Comparison of ENCODE assay signal across 9 cellular contexts in genomic region chr10:32317795-32318194, GRCh38. TPM values are rescaled to one million over a fixed set of nuclear protein-coding genes. Genes with fewer than 3 reads are reported as not detected.
A peak's percentile ranks its signal among the peaks of the same experiment; 100 is the strongest.
DNase-seq lines count a peak whose midpoint lies in the region; ATAC-seq and TF ChIP-seq lines count a peak whose summit lies in the region.
"Had no signal": no experiment of that assay in that cellular context is flagged by ENCODE, and none has a peak within 500 bp of the region (broad histone marks: within the 10 kb centered on the region; RNA-seq: fewer than 3 reads in every experiment).

No MANE protein-coding gene starts in this region.

- H3K4me3 ChIP-seq in neutrophil (ENCODE audit: low read depth in 1 of 2, low read length in 1 of 2) = no peak overlapping the region
- H3K4me3 ChIP-seq in left ventricle myocardium inferior = no peak overlapping the region

- H3K9me3 ChIP-seq in neutrophil (no peaks in the 10 kb centered on the region), left ventricle myocardium inferior (replicated peaks) (no peaks in the 10 kb centered on the region)

- peak; percentile 45 for DNase-seq in LHCN-M2 (ENCODE audit: low read depth)
- no peak for DNase-seq in Kasumi-1 (lab: John Stamatoyannopoulos, UW)
- DNase-seq in left ventricle myocardium inferior = no peak
- DNase-seq in hippocampal formation (lab: John Stamatoyannopoulos, UW) = no peak
- DNase-seq in NCI-H1105 (lab: John Stamatoyannopoulos, UW) = no peak

- H3K27ac ChIP-seq in neutrophil = peak overlapping the region; percentile 65
- no peak overlapping the region for H3K27ac ChIP-seq in left ventricle myocardium inferior (replicated peaks)
- H3K27ac ChIP-seq: parathyroid adenoma had no signal

- H3K27me3 ChIP-seq in neutrophil (no peaks in the 10 kb centered on the region), left ventricle myocardium inferior (ENCODE audit: low read depth) (no peaks in the 10 kb centered on the region)

- ATAC-seq in GM18868 (IDR thresholded peaks at IDR 0.05; ENCODE audit: unreplicated experiment) = peak; percentile 94
- ATAC-seq in GM21825 (IDR thresholded peaks at IDR 0.05; ENCODE audit: unreplicated experiment) = peak; percentile 94

- H3K4me1 ChIP-seq in neutrophil (ENCODE audit: control insufficient read depth in 1 of 2, insufficient read depth in 1 of 2, low read depth in 1 of 2, low read length in 1 of 2) (peaks cover 15 to 23% of the 10 kb centered on the region in 2 experiments), left ventricle myocardium inferior (peaks cover 97% of the 10 kb centered on the region)

- H3K36me3 ChIP-seq in neutrophil = no peaks in the 10 kb centered on the region
- H3K36me3 ChIP-seq in left ventricle myocardium inferior = no peaks in the 10 kb centered on the region

- TF ChIP-seq CTCF in neutrophil (IDR thresholded peaks at IDR 0.05) (no peak), left ventricle myocardium inferior (IDR thresholded peaks at IDR 0.05; ENCODE audit: borderline replicate concordance) (no peak)

- intact Hi-C loops in left ventricle myocardium inferior (cut with micrococcal nuclease) = no loop called here

RNA-seq across cellular contexts. Expression of gene EPC1, which starts 29.2 kb away (rescaled TPM):
- total RNA-seq in LHCN-M2 (2014; rRNA removed) = 14.9 and 23.0 TPM in 2 replicates
- polyA plus RNA-seq in LHCN-M2 (2012) = 7.8 TPM
- 17.0 TPM for total RNA-seq in left ventricle myocardium inferior
